In the genomic region with DNA sequence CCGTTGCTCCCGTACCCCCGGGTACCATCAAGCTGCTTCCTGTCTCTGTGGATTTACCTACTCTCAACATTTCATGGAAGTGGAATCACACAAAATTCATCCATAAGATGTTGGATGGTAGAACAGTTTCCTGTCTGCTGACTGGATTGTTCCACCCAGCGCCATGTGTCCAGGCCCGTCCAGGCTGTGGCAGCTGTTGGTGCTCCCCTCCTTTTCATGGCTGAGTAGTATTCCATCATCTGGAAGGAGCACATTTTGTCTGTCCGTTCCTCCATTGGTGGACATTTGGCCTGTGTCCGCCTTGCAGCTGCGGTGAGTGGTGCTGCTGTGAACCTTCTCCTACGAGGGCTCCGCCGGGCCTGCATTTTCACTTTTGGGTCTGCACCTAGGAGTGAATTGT, we compare ENCODE assay signal across 28 cellular contexts. TPM values are rescaled to one million over a fixed set of nuclear protein-coding genes. Genes with fewer than 3 reads are reported as not detected.
A peak's percentile ranks its signal among the peaks of the same experiment; 100 is the strongest.
DNase-seq lines count a peak whose midpoint lies in the region; ATAC-seq, FAIRE-seq and TF ChIP-seq lines count a peak whose summit lies in the region.
"Had no signal": no experiment of that assay in that cellular context is flagged by ENCODE, and none has a peak within 500 bp of the region (broad histone marks: within the 10 kb centered on the region; RNA-seq: fewer than 3 reads in every experiment).

No MANE protein-coding gene starts in this region.

- DNase-seq in activated naive CD8-positive, alpha-beta T cell treated with anti-CD3 and anti-CD28 coated beads, Interleukin-2, amount 50 U/mL, for 24 hours: no peak
- DNase-seq in activated naive CD8-positive, alpha-beta T cell treated with anti-CD3 and anti-CD28 coated beads for 36 hours: no peak
- DNase-seq in bronchial epithelial cell (ENCODE audit: low read depth) (no peak), AG08395 (ENCODE audit: low spot score) (no peak)
- no peak for DNase-seq in activated CD4-positive, alpha-beta T cell treated with anti-CD3 and anti-CD28 coated beads, Interleukin-2, amount 50 U/mL, for 48 hours
- DNase-seq: BE2C; C1 segment of cervical spinal cord; CD4-positive, CD25-positive, alpha-beta regulatory T cell; CD8-positive, alpha-beta memory T cell; COR-L47; DMS 273 treated with DMSO at 0.1 percent for 48 hours; DMS153; DMS53; DMS79; DND-41; EL; GDM1 had no signal

- no peak for TF ChIP-seq CTCF in HEK293 (tag by site-specific recombination; IDR thresholded peaks at IDR 0.05)
- no peak for TF ChIP-seq CTCF in bronchial epithelial cell (IDR thresholded peaks at IDR 0.05; ENCODE audit: insufficient read depth, low read length, severe bottlenecking)

- H3K36me3 ChIP-seq in HEK293 (ENCODE audit: control insufficient read depth in 2 of 2, insufficient read depth in 1 of 2, low read length in 2 of 2): peaks cover 14 to 81% of the 10 kb centered on the region in 2 experiments; a peak in 2 of 3 replicates
- peaks cover 14% of the 10 kb centered on the region for H3K36me3 ChIP-seq in bronchial epithelial cell (ENCODE audit: control insufficient read depth, insufficient read depth, low read length)

- no peaks in the 10 kb centered on the region for H3K4me1 ChIP-seq in HEK293 (ENCODE audit: control insufficient read depth, insufficient read depth, low read length)
- H3K4me1 ChIP-seq: A549, BE2C had no signal

- no peaks in the 10 kb centered on the region for H3K9me3 ChIP-seq in HEK293 (ENCODE audit: control insufficient read depth, insufficient read depth, low read depth, low read length)
- H3K9me3 ChIP-seq: A549, BE2C, BLaER1 had no signal

- H3K9me3 Mint-ChIP-seq in activated naive CD8-positive, alpha-beta T cell treated with anti-CD3 and anti-CD28 coated beads, Interleukin-2, amount 50 U/mL, for 24 hours: no peaks in the 10 kb centered on the region
- H3K9me3 Mint-ChIP-seq in activated naive CD8-positive, alpha-beta T cell treated with anti-CD3 and anti-CD28 coated beads for 36 hours: no peaks in the 10 kb centered on the region
- H3K9me3 Mint-ChIP-seq: CD4-positive, alpha-beta memory T cell; CD4-positive, CD25-positive, alpha-beta regulatory T cell; CD8-positive, alpha-beta memory T cell had no signal

- FAIRE-seq in bronchial epithelial cell (lab: Jason Lieb, UNC): peak; percentile 13
- FAIRE-seq: A549, GM12878, GM12892, GM18507 had no signal

- no peak overlapping the region for H3K4me3 Mint-ChIP-seq in activated naive CD8-positive, alpha-beta T cell treated with anti-CD3 and anti-CD28 coated beads, Interleukin-2, amount 50 U/mL, for 24 hours
- H3K4me3 Mint-ChIP-seq in activated naive CD8-positive, alpha-beta T cell treated with anti-CD3 and anti-CD28 coated beads for 36 hours: no peak overlapping the region
- H3K4me3 Mint-ChIP-seq: CD14-positive monocyte; CD4-positive, alpha-beta memory T cell; CD4-positive, CD25-positive, alpha-beta regulatory T cell; CD8-positive, alpha-beta memory T cell had no signal

- no peaks in the 10 kb centered on the region for H3K27me3 ChIP-seq in bronchial epithelial cell (ENCODE audit: control insufficient read depth, insufficient read depth, low read length)
- H3K27me3 ChIP-seq: BE2C, BLaER1 had no signal

- no peak overlapping the region for H3K27ac ChIP-seq in HEK293 (ENCODE audit: extremely low read depth, low read depth, low read length)
- H3K27ac ChIP-seq: 22Rv1, A549, BLaER1 had no signal

- H3K4me3 ChIP-seq in HEK293 (ENCODE audit: low read depth, low read length) (no peak overlapping the region), bronchial epithelial cell (ENCODE audit: low read depth, low read length) (no peak overlapping the region)
- H3K4me3 ChIP-seq: A549, BLaER1, GM12878 had no signal

- CTCF ChIA-PET in HEK293 (lab: Yijun Ruan, JAX): interaction anchor here (0.6 kb wide), 3 partner anchors 12 to 47 kb away, joined by 3 to 5 read pairs (median 4); partner anchors contain the start of gene NPW

- H3K27ac Mint-ChIP-seq in activated naive CD8-positive, alpha-beta T cell treated with anti-CD3 and anti-CD28 coated beads, Interleukin-2, amount 50 U/mL, for 24 hours: peak overlapping the region; percentile 49
- H3K27ac Mint-ChIP-seq in activated naive CD8-positive, alpha-beta T cell treated with anti-CD3 and anti-CD28 coated beads for 36 hours: no peak overlapping the region
- H3K27ac Mint-ChIP-seq: CD14-positive monocyte had no signal

- peaks cover 1% of the 10 kb centered on the region for H3K4me1 Mint-ChIP-seq in activated naive CD8-positive, alpha-beta T cell treated with anti-CD3 and anti-CD28 coated beads, Interleukin-2, amount 50 U/mL, for 24 hours
- no peaks in the 10 kb centered on the region for H3K4me1 Mint-ChIP-seq in activated naive CD8-positive, alpha-beta T cell treated with anti-CD3 and anti-CD28 coated beads for 36 hours
- H3K4me1 Mint-ChIP-seq: CD14-positive monocyte; CD4-positive, alpha-beta memory T cell; CD4-positive, CD25-positive, alpha-beta regulatory T cell; CD8-positive, alpha-beta memory T cell had no signal

- POLR2A ChIA-PET in HEK293 (lab: Yijun Ruan, JAX): interaction anchor here (0.6 to 1.2 kb wide), 2 partner anchors 19 to 359 kb away, joined by 3 to 5 read pairs; partner anchors contain the start of gene NTHL1

- peaks cover 22% of the 10 kb centered on the region for H3K36me3 Mint-ChIP-seq in activated naive CD8-positive, alpha-beta T cell treated with anti-CD3 and anti-CD28 coated beads, Interleukin-2, amount 50 U/mL, for 24 hours (ENCODE audit: low read depth)
- peaks cover 11% of the 10 kb centered on the region for H3K36me3 Mint-ChIP-seq in activated naive CD8-positive, alpha-beta T cell treated with anti-CD3 and anti-CD28 coated beads for 36 hours

- no peaks in the 10 kb centered on the region for H3K27me3 Mint-ChIP-seq in activated naive CD8-positive, alpha-beta T cell treated with anti-CD3 and anti-CD28 coated beads, Interleukin-2, amount 50 U/mL, for 24 hours
- no peaks in the 10 kb centered on the region for H3K27me3 Mint-ChIP-seq in activated naive CD8-positive, alpha-beta T cell treated with anti-CD3 and anti-CD28 coated beads for 36 hours
- H3K27me3 Mint-ChIP-seq: CD4-positive, alpha-beta memory T cell; CD4-positive, CD25-positive, alpha-beta regulatory T cell; CD8-positive, alpha-beta memory T cell had no signal

- ATAC-seq in activated naive CD8-positive, alpha-beta T cell treated with anti-CD3 and anti-CD28 coated beads, Interleukin-2, amount 50 U/mL, for 24 hours: no peak
- ATAC-seq: A549, GM12878 had no signal

TF ChIP-seq in HEK293, 187 proteins besides CTCF, POLR2A, EP300 and RAD21:
- TF ChIP-seq BCL11B (tag by site-specific recombination; IDR thresholded peaks at IDR 0.05; ENCODE audit: low read depth) (no peak), ZNF146 (tag by site-specific recombination; IDR thresholded peaks at IDR 0.05) (peak; percentile 100)

RNA-seq across cellular contexts. Expression of gene TSC2, which starts 18.4 kb away (rescaled TPM):
- total RNA-seq in activated naive CD8-positive, alpha-beta T cell treated with anti-CD3 and anti-CD28 coated beads for 36 hours: 10 to 100 TPM; 52.3 to 57.5 TPM
- 25.0 and 34.7 TPM in 2 replicates for total RNA-seq in bronchial epithelial cell

RNA-seq across cellular contexts. Expression of gene NTHL1, which starts 18.5 kb away (rescaled TPM):
- 10 to 100 TPM; 30.6 to 32.0 TPM for total RNA-seq in activated naive CD8-positive, alpha-beta T cell treated with anti-CD3 and anti-CD28 coated beads for 36 hours
- total RNA-seq in bronchial epithelial cell: 18.6 and 44.0 TPM in 2 replicates

RNA-seq across cellular contexts. Expression of gene NHERF2, which starts 39.4 kb away (rescaled TPM):
- 1 to 10 TPM; 2.4 to 3.7 TPM for total RNA-seq in activated naive CD8-positive, alpha-beta T cell treated with anti-CD3 and anti-CD28 coated beads for 36 hours
- total RNA-seq in bronchial epithelial cell: 15.8 and 20.1 TPM in 2 replicates

RNA-seq across cellular contexts. Expression of gene NPW, which starts 46.6 kb away (rescaled TPM):
- total RNA-seq in activated naive CD8-positive, alpha-beta T cell treated with anti-CD3 and anti-CD28 coated beads for 36 hours: 10 to 100 TPM; 29.1 to 34.2 TPM
- 0.13 TPM in 1 of 2 replicates, not detected in the other for total RNA-seq in bronchial epithelial cell
- total RNA-seq: A172; CD4-positive, alpha-beta memory T cell; CD4-positive, CD25-positive, alpha-beta regulatory T cell; G401 had no signal

RNA-seq across cellular contexts. Expression of gene ZNF598, which starts 56.5 kb away (rescaled TPM):
- 10 to 100 TPM; 98.3 to 99.8 TPM for total RNA-seq in activated naive CD8-positive, alpha-beta T cell treated with anti-CD3 and anti-CD28 coated beads for 36 hours
- total RNA-seq in bronchial epithelial cell: 26.3 and 31.9 TPM in 2 replicates
